ENCODE assay signal across 17 cellular contexts in the genomic region with DNA sequence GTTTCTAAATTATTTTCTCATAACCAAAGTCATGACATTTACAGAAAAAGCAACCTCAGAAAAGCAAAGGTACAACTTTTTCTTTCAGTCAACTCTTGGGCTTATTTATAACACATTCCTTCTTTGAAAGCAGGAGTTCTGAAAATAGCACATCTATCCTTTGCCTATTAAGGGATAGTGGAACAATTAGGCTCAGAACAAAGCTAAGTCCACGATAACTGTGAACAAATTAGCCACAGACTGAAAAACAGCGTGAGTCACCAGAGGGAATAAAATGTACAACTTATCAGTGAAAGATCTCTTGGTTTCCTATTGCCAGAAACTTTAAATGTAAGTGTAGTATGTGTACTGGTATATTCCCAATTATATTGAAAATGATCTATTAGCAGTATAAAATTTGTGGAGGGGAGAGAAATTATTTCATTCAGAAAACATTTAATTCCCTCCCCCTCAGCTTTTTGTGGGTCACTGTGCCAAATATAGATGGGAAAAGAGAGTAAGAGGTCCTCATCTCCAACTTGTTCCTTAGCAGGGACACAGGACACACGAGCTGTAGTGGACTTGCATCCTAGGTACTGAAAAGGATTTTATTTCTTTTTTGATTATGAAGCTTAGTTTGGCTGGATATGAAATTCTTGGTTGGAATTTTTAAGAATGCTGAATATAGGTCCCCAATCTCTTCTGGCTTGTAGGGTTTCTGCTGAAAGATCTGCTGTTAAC. TPM values are rescaled to one million over a fixed set of nuclear protein-coding genes. Genes with fewer than 3 reads are reported as not detected.
DNase-seq lines count a peak whose midpoint lies in the region; ATAC-seq and TF ChIP-seq lines count a peak whose summit lies in the region.
"Had no signal": no experiment of that assay in that cellular context is flagged by ENCODE, and none has a peak within 500 bp of the region (broad histone marks: within the 10 kb centered on the region; RNA-seq: fewer than 3 reads in every experiment).

No MANE protein-coding gene starts in this region.

- intact Hi-C loops in heart right ventricle (cut with DNase I): no loop called here
- intact Hi-C loops in Right ventricle myocardium inferior (cut with DNase I): no loop called here
- intact Hi-C loops in mucosa of descending colon (cut with DNase I, micrococcal nuclease): no loop called here
- intact Hi-C loops in aorta (cut with DNase I): no loop called here

- peaks cover 0 to 60% (median 31%) of the 10 kb centered on the region in 9 donors for H3K36me3 ChIP-seq in heart right ventricle
- no peaks in the 10 kb centered on the region for H3K36me3 ChIP-seq in mucosa of descending colon (ENCODE audit: low read depth)
- peaks cover 2 to 7% of the 10 kb centered on the region in 2 donors for H3K36me3 ChIP-seq in aorta (ENCODE audit: control insufficient read depth in 1 of 2, insufficient read depth in 2 of 2, low read length in 1 of 2)

- H3K27ac ChIP-seq in heart right ventricle: peak overlapping the region in 6 of 10 donors; percentile 12 to 58 (median 39)
- H3K27ac ChIP-seq in aorta (ENCODE audit: low read depth in 1 of 2, low read length in 2 of 2): peak overlapping the region; percentile 49 to 68
- H3K27ac ChIP-seq: upper lobe of right lung had no signal

- DNase-seq in heart right ventricle (no peak), Right ventricle myocardium inferior (ENCODE audit: missing footprints) (no peak), astrocyte of the spinal cord (ENCODE audit: low read depth, low spot score) (peak; percentile 22), mucosa of descending colon (no peak), aorta (no peak), mesenteric fat pad (ENCODE audit: low spot score) (no peak), midbrain (lab: John Stamatoyannopoulos, UW) (no peak)
- DNase-seq: activated CD4-positive, CD25-positive, alpha-beta regulatory T cell; activated effector memory CD4-positive, alpha-beta T cell treated with anti-CD3 and anti-CD28 coated beads, Interleukin-2, amount 50 U/mL, for 16 hours; anterior cingulate cortex; GOT3; NCI-H2171; upper lobe of right lung had no signal

- WGBS in heart right ventricle, 2 donors: 50 to 57% methylated on average over 3 of the region's 3 CpGs
- 6 to 8% methylated on average over 3 of the region's 3 CpGs for WGBS in aorta, 2 donors

- peaks cover 0 to 16% (median 9%) of the 10 kb centered on the region in 9 donors for H3K4me1 ChIP-seq in heart right ventricle
- H3K4me1 ChIP-seq in mucosa of descending colon (ENCODE audit: low read depth): peaks cover 10% of the 10 kb centered on the region
- no peaks in the 10 kb centered on the region for H3K4me1 ChIP-seq in aorta (ENCODE audit: control insufficient read depth in 1 of 2, insufficient read depth in 2 of 2, low read length in 2 of 2)

- in situ Hi-C loops in astrocyte of the spinal cord (cut with HindIII; ENCODE audit: low sequenced_read_pairs): no loop called here

- no peak overlapping the region for H3K4me3 ChIP-seq in heart right ventricle
- H3K4me3 ChIP-seq in astrocyte of the spinal cord (ENCODE audit: low read depth, low read length): no peak overlapping the region
- H3K4me3 ChIP-seq in mucosa of descending colon: no peak overlapping the region
- peak overlapping the region in 1 of 2 donors; percentile 10 for H3K4me3 ChIP-seq in aorta (ENCODE audit: low read length in 2 of 2)
- H3K4me3 ChIP-seq: GM12878, upper lobe of right lung had no signal

- TF ChIP-seq CTCF in heart right ventricle (IDR thresholded peaks at IDR 0.05) (no peak), astrocyte of the spinal cord (IDR thresholded peaks at IDR 0.05; ENCODE audit: low read depth, low read length) (no peak), mucosa of descending colon (IDR thresholded peaks at IDR 0.05) (no peak)

- H3K27me3 ChIP-seq in heart right ventricle (no peaks in the 10 kb centered on the region), aorta (ENCODE audit: control insufficient read depth in 1 of 2, insufficient read depth in 2 of 2, low read length in 1 of 2) (no peaks in the 10 kb centered on the region)
- H3K27me3 ChIP-seq: upper lobe of right lung had no signal

- H3K9me3 ChIP-seq in heart right ventricle (peaks cover 0 to 22% (median 7%) of the 10 kb centered on the region in 11 donors), mucosa of descending colon (no peaks in the 10 kb centered on the region), aorta (ENCODE audit: control insufficient read depth, low read length) (no peaks in the 10 kb centered on the region)
- H3K9me3 ChIP-seq: upper lobe of right lung had no signal

- ATAC-seq in heart right ventricle: peak in 2 of 8 donors; percentile 18 to 80
- no peak for ATAC-seq in Right ventricle myocardium inferior
- peak; percentile 42 for ATAC-seq in mucosa of descending colon
- ATAC-seq in aorta (ENCODE audit: low FRiP score): peak; percentile 60
- ATAC-seq in HG02973 (IDR thresholded peaks at IDR 0.05; ENCODE audit: unreplicated experiment): no peak
- ATAC-seq: GM12878, sciatic nerve had no signal

RNA-seq across cellular contexts. Expression of gene MATN3, which starts 15.4 kb away (rescaled TPM):
- total RNA-seq in heart right ventricle: under 1 TPM in 5 of 10 donors, not detected in 5; 0.09 to 0.36 (median 0.20) TPM
- under 1 TPM; 0.35 to 0.37 TPM for polyA plus RNA-seq in heart right ventricle
- total RNA-seq in Right ventricle myocardium inferior: 0.19 TPM
- total RNA-seq in mucosa of descending colon: under 1 TPM in 2 of 3 donors, not detected in 1; 0.70 to 0.89 TPM
- 1 to 10 TPM; 1.6 to 1.8 TPM for total RNA-seq in aorta
- polyA plus RNA-seq in aorta: 1 to 10 TPM in 1 of 2 donors, under 1 TPM in 1; 0.13 to 1.9 TPM
- total RNA-seq in mesenteric fat pad: 1.2 TPM
- total RNA-seq: GM12878; T-helper 1 cell treated with Interleukin-12 subunit alpha and Interleukin-12 subunit beta and Interleukin-4 antibody, amounts not matched to agents 30 ng/mL and 1 ng/mL, for 36 hours had no signal

RNA-seq across cellular contexts. Expression of gene LAPTM4A, which starts 23.6 kb away (rescaled TPM):
- total RNA-seq in heart right ventricle (100 to 1,000 TPM; 138 to 325 (median 183) TPM), Right ventricle myocardium inferior (242 TPM), mucosa of descending colon (100 to 1,000 TPM; 160 to 210 (median 181) TPM), aorta (100 to 1,000 TPM; 211 to 241 TPM), mesenteric fat pad (221 TPM)
- polyA plus RNA-seq in heart right ventricle (100 to 1,000 TPM in 1 of 2 donors, 10 to 100 TPM in 1; 83.3 to 208 TPM), aorta (100 to 1,000 TPM; 252 to 327 TPM)

RNA-seq across cellular contexts. Expression of gene WDR35, which starts 38.0 kb away (rescaled TPM):
- total RNA-seq in heart right ventricle: 1 to 10 TPM; 4.5 to 8.3 (median 6.0) TPM
- polyA plus RNA-seq in heart right ventricle: 1 to 10 TPM; 2.3 to 2.5 TPM
- total RNA-seq in Right ventricle myocardium inferior: 4.1 TPM
- total RNA-seq in mucosa of descending colon: 1 to 10 TPM; 1.9 to 8.8 (median 2.7) TPM
- 1 to 10 TPM; 7.5 to 9.8 TPM for total RNA-seq in aorta
- 1 to 10 TPM; 1.9 to 5.9 TPM for polyA plus RNA-seq in aorta
- total RNA-seq in mesenteric fat pad: 6.6 TPM

Comparison
In these comparisons a context has a peak if more than half of its experiments do, and no peak if none do; other contexts are left out.
1. ATAC-seq: peak in mucosa of descending colon (single experiment) and aorta (single experiment); none in Right ventricle myocardium inferior (single experiment) and HG02973 (single experiment).